8 cellular contexts compared by ENCODE assay signal in the genomic region with DNA sequence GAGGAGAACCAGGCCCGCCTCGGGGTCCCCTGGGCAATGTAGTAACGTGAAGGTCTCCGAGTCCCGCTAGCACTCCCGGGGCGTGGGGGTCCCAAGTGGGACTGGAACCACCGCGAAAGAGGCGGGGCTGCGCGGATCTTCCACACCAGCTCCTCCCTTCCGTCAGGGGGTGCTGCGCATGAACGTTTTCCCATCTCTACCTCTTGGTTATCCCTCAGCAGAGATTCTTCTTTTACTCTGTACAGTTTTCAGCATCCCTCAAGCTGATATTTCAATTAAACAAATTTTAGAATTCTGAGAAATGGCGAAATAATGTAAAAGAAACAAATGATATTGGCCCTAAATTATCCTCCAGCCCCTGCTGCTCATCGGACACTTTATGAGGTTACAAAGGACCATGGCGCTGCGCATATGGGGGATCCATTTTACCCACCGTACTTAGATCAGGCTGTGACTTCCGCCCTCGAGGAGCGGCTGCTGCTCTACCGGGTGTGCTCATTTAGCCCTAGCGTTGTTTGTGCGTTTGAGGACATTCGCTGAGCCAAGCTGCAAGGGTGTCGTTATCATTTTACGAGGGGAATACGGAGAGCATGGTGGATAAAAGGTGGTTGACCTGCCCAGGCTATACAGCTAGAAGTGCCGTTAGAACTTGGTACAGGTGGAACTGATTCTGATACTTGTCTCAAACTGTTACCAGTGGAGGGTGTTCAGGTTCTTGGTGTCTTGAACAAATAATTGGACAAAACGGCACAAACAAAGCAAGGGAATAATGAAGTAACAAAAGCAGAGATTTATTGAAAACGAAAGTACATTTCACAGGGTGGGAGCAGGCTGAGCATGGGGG.
DNase-seq lines count a peak whose midpoint lies in the region; ATAC-seq and TF ChIP-seq lines count a peak whose summit lies in the region.

No MANE protein-coding gene starts in this region.

- no peaks in the 10 kb centered on the region for H3K36me3 ChIP-seq in ectodermal cell (ENCODE audit: control insufficient read depth, insufficient read depth, low read length)
- H3K36me3 ChIP-seq in lower lobe of right lung = no peaks in the 10 kb centered on the region

- intact Hi-C loops in activated CD4-positive, alpha-beta memory T cell treated with anti-CD3 and anti-CD28 coated beads for 36 hours (cut with micrococcal nuclease) = loop anchor here (1.0 to 10.0 kb wide), 6 partner anchors 75 to 729 kb away; a partner anchor contains a TSS
- intact Hi-C loops in lower lobe of right lung (cut with DNase I) = no loop called here

- H3K4me3 Mint-ChIP-seq in activated CD4-positive, alpha-beta memory T cell treated with anti-CD3 and anti-CD28 coated beads for 36 hours = peak overlapping the region; percentile 90

- POLR2A ChIA-PET in activated CD4-positive, alpha-beta memory T cell treated with anti-CD3 and anti-CD28 coated beads for 36 hours (lab: Charles Lee) = interaction anchor here (0.6 to 1.8 kb wide), 3 partner anchors 75 to 170 kb away, joined by 3 to 10 read pairs (median 7); a partner anchor contains a TSS

- H3K4me1 Mint-ChIP-seq in activated CD4-positive, alpha-beta memory T cell treated with anti-CD3 and anti-CD28 coated beads for 36 hours (ENCODE audit: low read depth) = peaks cover 18% of the 10 kb centered on the region

- peaks cover 2% of the 10 kb centered on the region for H3K27me3 Mint-ChIP-seq in activated CD4-positive, alpha-beta memory T cell treated with anti-CD3 and anti-CD28 coated beads for 36 hours

- peak; percentile 80 for ATAC-seq in GM19351 (IDR thresholded peaks at IDR 0.05; ENCODE audit: unreplicated experiment)
- peak; percentile 76 for ATAC-seq in HG03520 (IDR thresholded peaks at IDR 0.05; ENCODE audit: unreplicated experiment)
- peak; percentile 97 to 98 for ATAC-seq in lower lobe of right lung

- CTCF ChIA-PET in activated CD4-positive, alpha-beta memory T cell treated with anti-CD3 and anti-CD28 coated beads for 36 hours (lab: Charles Lee) = interaction anchor here (0.8 to 2.8 kb wide), 8 partner anchors 9 to 536 kb away, joined by 3 to 12 read pairs (median 4); a partner anchor contains a TSS

- peak; percentile 93 for DNase-seq in NCI-H69 (lab: John Stamatoyannopoulos, UW)
- DNase-seq in activated CD4-positive, alpha-beta memory T cell treated with anti-CD3 and anti-CD28 coated beads for 36 hours = peak; percentile 87
- peak; percentile 85 for DNase-seq in lower lobe of right lung
- DNase-seq in stimulated activated CD4-positive, alpha-beta T cell treated with anti-CD3 and anti-CD28 coated beads, TNF-alpha, amount 100 ng/mL, for 1 hour (ENCODE audit: low read depth in 3 of 3, low spot score in 1 of 3) = peak; percentile 52 to 62 (median 56)

- H3K36me3 Mint-ChIP-seq in activated CD4-positive, alpha-beta memory T cell treated with anti-CD3 and anti-CD28 coated beads for 36 hours = no peaks in the 10 kb centered on the region

- H3K9me3 ChIP-seq in ectodermal cell (ENCODE audit: control insufficient read depth, low read length) (no peaks in the 10 kb centered on the region), lower lobe of right lung (no peaks in the 10 kb centered on the region)

- WGBS in ectodermal cell, 2 experiments = 0 to 1% methylated on average over 32 to 33 of the region's 33 CpGs

- H3K27ac ChIP-seq in C4-2B = peak overlapping the region; percentile 85
- peak overlapping the region; percentile 1 for H3K27ac ChIP-seq in ectodermal cell (ENCODE audit: insufficient read depth, low read depth, low read length, poor library complexity, severe bottlenecking)
- H3K27ac ChIP-seq in lower lobe of right lung = peak overlapping the region; percentile 93

- peak overlapping the region; percentile 92 for H3K27ac Mint-ChIP-seq in activated CD4-positive, alpha-beta memory T cell treated with anti-CD3 and anti-CD28 coated beads for 36 hours

- H3K27me3 ChIP-seq in ectodermal cell (ENCODE audit: control insufficient read depth, insufficient read depth, low read length, poor library complexity, severe bottlenecking) = no peaks in the 10 kb centered on the region
- H3K27me3 ChIP-seq in lower lobe of right lung (ENCODE audit: low read depth) = no peaks in the 10 kb centered on the region

- peak; percentile 39; the same call in 1 of the 2 replicates for TF ChIP-seq CTCF in C4-2B (conservative IDR thresholded peaks at IDR 0.05)
- TF ChIP-seq CTCF in lower lobe of right lung (IDR thresholded peaks at IDR 0.05) = peak; percentile 58

- peak overlapping the region; percentile 56 for H3K4me3 ChIP-seq in ectodermal cell (ENCODE audit: insufficient read depth, low read depth, low read length)
- H3K4me3 ChIP-seq in lower lobe of right lung = peak overlapping the region; percentile 87

- H3K4me1 ChIP-seq in ectodermal cell (ENCODE audit: control insufficient read depth, insufficient read depth, low read length) (no peaks in the 10 kb centered on the region), lower lobe of right lung (peaks cover 11% of the 10 kb centered on the region)

- no peaks in the 10 kb centered on the region for H3K9me3 Mint-ChIP-seq in activated CD4-positive, alpha-beta memory T cell treated with anti-CD3 and anti-CD28 coated beads for 36 hours

Comparison
In these comparisons a context has a peak if more than half of its experiments do, and no peak if none do; other contexts are left out.
1. Peak in every context shown above with its lines: DNase-seq, ATAC-seq, H3K4me3 ChIP-seq and H3K27ac ChIP-seq.
2. H3K27ac ChIP-seq: peak in every context shown above with its lines; median percentile 93 in lower lobe of right lung; 85 in C4-2B; 1 in ectodermal cell.